Comparison of ENCODE assay signal across 8 cellular contexts in the genomic region with DNA sequence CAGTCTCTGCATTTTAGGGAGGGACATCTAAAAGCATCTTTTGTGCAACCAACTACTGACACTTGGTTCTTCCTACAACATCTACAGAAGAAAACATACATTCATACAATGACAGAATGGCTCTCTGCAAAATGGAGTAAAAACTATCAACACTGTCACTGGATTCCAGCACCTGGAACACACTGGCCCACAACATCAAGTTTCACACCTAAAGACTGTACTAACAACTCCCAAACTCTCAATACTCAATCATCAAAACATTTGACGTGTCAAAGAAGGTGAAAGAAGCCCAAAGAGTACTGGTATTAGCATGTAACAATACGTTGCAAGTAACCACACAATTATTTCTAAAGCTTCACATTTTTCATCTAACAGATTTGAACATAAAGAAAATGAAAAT. TPM values are rescaled to one million over a fixed set of nuclear protein-coding genes. Genes with fewer than 3 reads are reported as not detected.
DNase-seq lines count a peak whose midpoint lies in the region; ATAC-seq and TF ChIP-seq lines count a peak whose summit lies in the region.

No MANE protein-coding gene starts in this region.

- H3K4me1 ChIP-seq in IMR-90 (ENCODE audit: control insufficient read depth, insufficient read depth, low read length), result peaks cover 4% of the 10 kb centered on the region
- peaks cover 53 to 54% of the 10 kb centered on the region in 2 donors for H3K4me1 ChIP-seq in naive thymus-derived CD4-positive, alpha-beta T cell (ENCODE audit: control insufficient read depth in 2 of 2, insufficient read depth in 2 of 2, low read length in 2 of 2)

- H3K56ac ChIP-seq in IMR-90 (ENCODE audit: extremely low read depth, insufficient read depth, low read length), result no peak overlapping the region

- no peaks in the 10 kb centered on the region for H3K36me3 ChIP-seq in IMR-90 (ENCODE audit: control insufficient read depth, insufficient read depth, low read length)
- peaks cover 0 to 6% (median 0%) of the 10 kb centered on the region in 3 experiments for H3K36me3 ChIP-seq in naive thymus-derived CD4-positive, alpha-beta T cell (ENCODE audit: control insufficient read depth in 2 of 3, insufficient read depth in 3 of 3, low read length in 3 of 3)

- no peaks in the 10 kb centered on the region for H3K27me3 Mint-ChIP-seq in MCF 10A (ENCODE audit: insufficient read depth, unreplicated experiment)
- no peaks in the 10 kb centered on the region for H3K27me3 Mint-ChIP-seq in naive thymus-derived CD4-positive, alpha-beta T cell

- peaks cover 3% of the 10 kb centered on the region; the same call in 1 of the 2 replicates for H3K9me1 ChIP-seq in IMR-90 (ENCODE audit: insufficient read depth, low read length)

- H3K9me3 Mint-ChIP-seq in MCF 10A (ENCODE audit: unreplicated experiment), result no peaks in the 10 kb centered on the region
- H3K9me3 Mint-ChIP-seq in naive thymus-derived CD4-positive, alpha-beta T cell, result no peaks in the 10 kb centered on the region

- no peak for TF ChIP-seq CTCF in AG10803 (conservative IDR thresholded peaks at IDR 0.05; ENCODE audit: low read length)
- no peak for TF ChIP-seq CTCF in IMR-90 (conservative IDR thresholded peaks at IDR 0.05; ENCODE audit: low read depth, low read length)
- TF ChIP-seq CTCF in MCF 10A (IDR thresholded peaks at IDR 0.05; ENCODE audit: unreplicated experiment), result no peak
- TF ChIP-seq CTCF in RWPE1 (conservative IDR thresholded peaks at IDR 0.05; ENCODE audit: low read depth), result no peak

- H2BK5ac ChIP-seq in IMR-90 (ENCODE audit: low read depth, low read length, poor library complexity, severe bottlenecking), result no peak overlapping the region

- CTCF ChIA-PET in IMR-90 (lab: Yijun Ruan, JAX), result no interaction called here
- CTCF ChIA-PET in MCF 10A (lab: Yijun Ruan, JAX), result interaction anchor here (0.7 to 0.8 kb wide), 2 partner anchors 192 to 280 kb away, joined by 3 read pairs; no protein-coding TSS in a partner anchor
- CTCF ChIA-PET in naive thymus-derived CD4-positive, alpha-beta T cell (lab: Charles Lee), result interaction anchor here (0.6 kb wide), 1 partner anchor 56 kb away, joined by 3 read pairs; no protein-coding TSS in a partner anchor
- CTCF ChIA-PET in RWPE1 (lab: Yijun Ruan, JAX), result interaction anchor here (0.5 to 1.4 kb wide), 4 partner anchors 30 to 942 kb away, joined by 3 to 7 read pairs (median 4); no protein-coding TSS in a partner anchor

- no peak overlapping the region for H2BK15ac ChIP-seq in IMR-90 (ENCODE audit: low read depth, low read length)

- H4K91ac ChIP-seq in IMR-90 (ENCODE audit: insufficient read depth, low read depth, low read length), result no peak overlapping the region

- H2BK20ac ChIP-seq in IMR-90 (ENCODE audit: low read depth, low read length), result no peak overlapping the region

- no peak overlapping the region for H4K8ac ChIP-seq in IMR-90 (ENCODE audit: low read depth in 2 of 2, low read length in 2 of 2)

- H3K4me3 ChIP-seq in AG10803 (ENCODE audit: low read length) (peak overlapping the region; percentile 97), IMR-90 (ENCODE audit: insufficient read depth, low read depth, low read length) (peak overlapping the region; percentile 35)
- H3K4me3 ChIP-seq in naive thymus-derived CD4-positive, alpha-beta T cell (ENCODE audit: low read length), result peak overlapping the region; percentile 88

- peak overlapping the region; percentile 17; the same call in 1 of the 2 replicates for H3K14ac ChIP-seq in IMR-90 (replicated peaks; ENCODE audit: low read depth, low read length)

- H3K79me1 ChIP-seq in IMR-90 (ENCODE audit: low read depth in 1 of 2, low read length in 2 of 2), result peaks cover 0 to 30% of the 10 kb centered on the region in 2 experiments; a peak in 3 of 4 replicates

- H2AK5ac ChIP-seq in IMR-90 (ENCODE audit: low read depth, low read length), result no peak overlapping the region

- POLR2A ChIA-PET in IMR-90 (lab: Charles Lee; ENCODE audit: unreplicated experiment) (no interaction called here), MCF 10A (lab: Yijun Ruan, JAX) (interaction anchor here (0.7 to 7.8 kb wide), 22 partner anchors 8 to 358 kb away, joined by 3 to 124 read pairs (median 10); partner anchors contain the start of genes CEP250, NFS1, PHF20 and RBM39), RWPE1 (lab: Yijun Ruan, JAX; ENCODE audit: low non-redundant PET) (no interaction called here)
- POLR2A ChIA-PET in naive thymus-derived CD4-positive, alpha-beta T cell (lab: Charles Lee), result interaction anchor here (0.7 to 3.5 kb wide), 6 partner anchors 13 to 80 kb away, joined by 3 to 72 read pairs (median 8); partner anchors contain the start of genes RBM39 and SPAG4

- no peak overlapping the region for H2BK120ac ChIP-seq in IMR-90 (ENCODE audit: low read depth, low read length)

- peak overlapping the region; percentile 98 for H3K27ac Mint-ChIP-seq in MCF 10A (ENCODE audit: low read depth, unreplicated experiment)
- H3K27ac Mint-ChIP-seq in naive thymus-derived CD4-positive, alpha-beta T cell, result peak overlapping the region; percentile 85 to 100 (median 99)

- peak overlapping the region; percentile 98 for H3K4me2 ChIP-seq in IMR-90 (ENCODE audit: low read depth, low read length)

- no peak for ATAC-seq in IMR-90 (ENCODE audit: low read depth)
- no peak for ATAC-seq in naive thymus-derived CD4-positive, alpha-beta T cell

- no peak overlapping the region for H2AK9ac ChIP-seq in IMR-90 (replicated peaks; ENCODE audit: low read depth, low read length, poor library complexity)

- H3K4ac ChIP-seq in IMR-90 (ENCODE audit: low read depth, low read length), result no peak overlapping the region

- H3K27ac ChIP-seq in IMR-90 (ENCODE audit: insufficient read depth, low read length), result no peak overlapping the region
- peak overlapping the region; percentile 100 for H3K27ac ChIP-seq in naive thymus-derived CD4-positive, alpha-beta T cell (ENCODE audit: low read depth, low read length)
- no peak overlapping the region for H3K27ac ChIP-seq in RWPE1

- dilution Hi-C loops in IMR-90 (cut with HindIII; ENCODE audit: low sequenced_read_pairs, unreplicated experiment), result no loop called here

- in situ Hi-C loops in IMR-90 (cut with MboI; ENCODE audit: low sequenced_read_pairs), result no loop called here

- whole genome bisulfite sequencing in IMR-90 (ENCODE audit: extremely low coverage in 2 of 2, insufficient read length in 1 of 2), 2 experiments, result no CpG with 5 or more reads among the region's 2 CpGs

- peak overlapping the region; percentile 94 for H3K4me3 Mint-ChIP-seq in MCF 10A (ENCODE audit: unreplicated experiment)
- peak overlapping the region; percentile 89 to 98 (median 96) for H3K4me3 Mint-ChIP-seq in naive thymus-derived CD4-positive, alpha-beta T cell

- BruUV-seq in IMR-90 (replicated peaks; lab: Mats Ljungman, UMichigan), result no TSS peak
- BruUV-seq in MCF 10A (replicated peaks; lab: Mats Ljungman, UMichigan), result no TSS peak

- H3K9ac ChIP-seq in IMR-90 (ENCODE audit: low read depth, low read length), result peak overlapping the region; percentile 96; the same call in 1 of the 2 replicates

- no peak overlapping the region for H3K18ac ChIP-seq in IMR-90 (ENCODE audit: low read depth, low read length)

- peaks cover 13% of the 10 kb centered on the region for H3K36me3 Mint-ChIP-seq in MCF 10A (ENCODE audit: insufficient read depth, unreplicated experiment)
- peaks cover 0 to 18% (median 3%) of the 10 kb centered on the region in 5 donors for H3K36me3 Mint-ChIP-seq in naive thymus-derived CD4-positive, alpha-beta T cell

- no peak overlapping the region for H2AFZ ChIP-seq in IMR-90 (replicated peaks; ENCODE audit: low read length, poor library complexity)

- no peaks in the 10 kb centered on the region for H3K27me3 ChIP-seq in IMR-90 (ENCODE audit: control insufficient read depth, insufficient read depth, low read length)
- no peaks in the 10 kb centered on the region for H3K27me3 ChIP-seq in naive thymus-derived CD4-positive, alpha-beta T cell (ENCODE audit: control insufficient read depth in 2 of 2, insufficient read depth in 2 of 2, low read length in 2 of 2)

- peaks cover 69% of the 10 kb centered on the region for H4K20me1 ChIP-seq in IMR-90 (ENCODE audit: insufficient read depth, low read length)

- TF ChIP-seq RAD21 in IMR-90 (IDR thresholded peaks at IDR 0.05; ENCODE audit: low read length), result no peak

- H3K23ac ChIP-seq in IMR-90 (ENCODE audit: low read depth, low read length), result peak overlapping the region; percentile 90

- intact Hi-C loops in IMR-90 (cut with micrococcal nuclease), result loop anchor here (5.0 to 10.0 kb wide), 2 partner anchors 98 to 150 kb away; no protein-coding TSS in a partner anchor
- intact Hi-C loops in MCF 10A (cut with micrococcal nuclease), result loop anchor here (5.0 to 10.0 kb wide), 2 partner anchors 45 to 98 kb away; partner anchors contain the start of gene SPAG4
- intact Hi-C loops in naive thymus-derived CD4-positive, alpha-beta T cell (cut with micrococcal nuclease), result loop anchor here (2.0 to 5.0 kb wide), 5 partner anchors 14 to 385 kb away; partner anchors contain the start of genes CEP250 (in 1 of the 2), ERGIC3 (in 1 of the 2), MMP24OS (in 1 of the 2) and SCAND1 (in 1 of the 2)

- no peak for TF ChIP-seq POLR2A in IMR-90 (IDR thresholded peaks at IDR 0.05; ENCODE audit: low read depth, low read length)

- no peak for DNase-seq in AG10803 (ENCODE audit: low read depth)
- no peak for DNase-seq in IMR-90
- DNase-seq in MCF 10A (ENCODE audit: unreplicated experiment), result no peak
- DNase-seq in naive thymus-derived CD4-positive, alpha-beta T cell, result no peak
- DNase-seq in pons (ENCODE audit: low spot score), result no peak
- DNase-seq in RWPE1 (ENCODE audit: low spot score), result no peak
- DNase-seq in hepatic stellate cell (ENCODE audit: low spot score), result no peak
- no peak for DNase-seq in NCI-H748 treated with DMSO at 0.1 percent for 48 hours (lab: John Stamatoyannopoulos, UW)

- H3K9me3 ChIP-seq in IMR-90 (ENCODE audit: control insufficient read depth, insufficient read depth, low read length), result no peaks in the 10 kb centered on the region
- no peaks in the 10 kb centered on the region for H3K9me3 ChIP-seq in naive thymus-derived CD4-positive, alpha-beta T cell (ENCODE audit: control insufficient read depth in 2 of 3, low read length in 3 of 3)

- no peak overlapping the region for H4K5ac ChIP-seq in IMR-90 (ENCODE audit: low read depth, low read length)

- H3K4me1 Mint-ChIP-seq in MCF 10A (ENCODE audit: insufficient read depth, unreplicated experiment), result peaks cover 20% of the 10 kb centered on the region
- H3K4me1 Mint-ChIP-seq in naive thymus-derived CD4-positive, alpha-beta T cell, result peaks cover 42 to 70% (median 65%) of the 10 kb centered on the region in 7 donors

RNA-seq across cellular contexts. Expression of gene CPNE1, which starts 2.2 kb away (rescaled TPM):
- total RNA-seq in IMR-90 (2012; rRNA removed), result 141 and 163 TPM in 2 replicates
- polyA plus RNA-seq in IMR-90 (2012; rRNA removed), result 165 and 189 TPM in 2 replicates
- 158 and 268 TPM in 2 replicates for polyA plus RNA-seq in IMR-90 (2012; cell fraction: cytosol; rRNA removed)
- 564 and 652 TPM in 2 replicates for polyA plus RNA-seq in IMR-90 (2012; cell fraction: nucleus; rRNA removed; ENCODE audit: low replicate concordance)
- 161 and 194 TPM in 2 replicates for total RNA-seq in MCF 10A (2022)
- 100 to 1,000 TPM; 250 to 378 (median 305) TPM for total RNA-seq in naive thymus-derived CD4-positive, alpha-beta T cell
- polyA plus RNA-seq in naive thymus-derived CD4-positive, alpha-beta T cell, result 100 to 1,000 TPM; 277 to 360 TPM

RNA-seq across cellular contexts. Expression of gene RBM12, which starts 2.2 kb away (rescaled TPM):
- total RNA-seq in IMR-90 (2012; rRNA removed), result 65.8 and 69.4 TPM in 2 replicates
- polyA plus RNA-seq in IMR-90 (2012; rRNA removed), result 44.7 and 51.2 TPM in 2 replicates
- polyA plus RNA-seq in IMR-90 (2012; cell fraction: cytosol; rRNA removed), result 10.9 and 21.0 TPM in 2 replicates
- polyA plus RNA-seq in IMR-90 (2012; cell fraction: nucleus; rRNA removed; ENCODE audit: low replicate concordance), result 47.0 and 117 TPM in 2 replicates
- total RNA-seq in MCF 10A (2022), result 60.1 and 64.3 TPM in 2 replicates
- total RNA-seq in naive thymus-derived CD4-positive, alpha-beta T cell, result 100 to 1,000 TPM in 4 of 5 experiments, 10 to 100 TPM in 1; 98.2 to 122 (median 114) TPM
- polyA plus RNA-seq in naive thymus-derived CD4-positive, alpha-beta T cell, result 10 to 100 TPM; 48.9 to 50.8 TPM

RNA-seq across cellular contexts. Expression of gene NFS1, which starts 36.6 kb away (rescaled TPM):
- 11.4 and 16.5 TPM in 2 replicates for total RNA-seq in IMR-90 (2012; rRNA removed)
- polyA plus RNA-seq in IMR-90 (2012; rRNA removed), result 31.4 and 35.6 TPM in 2 replicates
- polyA plus RNA-seq in IMR-90 (2012; cell fraction: cytosol; rRNA removed), result 29.4 and 47.8 TPM in 2 replicates
- polyA plus RNA-seq in IMR-90 (2012; cell fraction: nucleus; rRNA removed; ENCODE audit: low replicate concordance), result 35.0 and 47.5 TPM in 2 replicates
- 27.6 and 28.6 TPM in 2 replicates for total RNA-seq in MCF 10A (2022)
- 10 to 100 TPM; 18.2 to 41.1 (median 35.0) TPM for total RNA-seq in naive thymus-derived CD4-positive, alpha-beta T cell
- 10 to 100 TPM in 1 of 2 donors, 1 to 10 TPM in 1; 9.7 to 27.7 TPM for polyA plus RNA-seq in naive thymus-derived CD4-positive, alpha-beta T cell

RNA-seq across cellular contexts. Expression of gene ROMO1, which starts 36.7 kb away (rescaled TPM):
- total RNA-seq in IMR-90 (2012; rRNA removed) (223 and 397 TPM in 2 replicates), MCF 10A (2022) (173 and 192 TPM in 2 replicates)
- 555 and 601 TPM in 2 replicates for polyA plus RNA-seq in IMR-90 (2012; rRNA removed)
- polyA plus RNA-seq in IMR-90 (2012; cell fraction: cytosol; rRNA removed), result 1,487 and 2,019 TPM in 2 replicates
- polyA plus RNA-seq in IMR-90 (2012; cell fraction: nucleus; rRNA removed; ENCODE audit: low replicate concordance), result 350 and 360 TPM in 2 replicates
- total RNA-seq in naive thymus-derived CD4-positive, alpha-beta T cell, result 10 to 100 TPM; 33.2 to 85.5 (median 38.5) TPM
- 100 to 1,000 TPM; 269 to 293 TPM for polyA plus RNA-seq in naive thymus-derived CD4-positive, alpha-beta T cell

RNA-seq across cellular contexts. Expression of gene SPAG4, which starts 46.9 kb away (rescaled TPM):
- 1.8 and 1.9 TPM in 2 replicates for total RNA-seq in IMR-90 (2012; rRNA removed)
- 5.5 and 5.8 TPM in 2 replicates for polyA plus RNA-seq in IMR-90 (2012; rRNA removed)
- polyA plus RNA-seq in IMR-90 (2012; cell fraction: cytosol; rRNA removed), result 4.8 and 7.3 TPM in 2 replicates
- polyA plus RNA-seq in IMR-90 (2012; cell fraction: nucleus; rRNA removed; ENCODE audit: low replicate concordance), result 17.5 and 19.5 TPM in 2 replicates
- total RNA-seq in MCF 10A (2022), result 0.96 and 1.6 TPM in 2 replicates
- 10 to 100 TPM in 2 of 5 experiments, 1 to 10 TPM in 2, under 1 TPM in 1; 0.35 to 25.0 (median 2.7) TPM for total RNA-seq in naive thymus-derived CD4-positive, alpha-beta T cell
- polyA plus RNA-seq in naive thymus-derived CD4-positive, alpha-beta T cell, result not detected

Comparison
In these comparisons a context has a peak if more than half of its experiments do, and no peak if none do; other contexts are left out.
1. H3K4me3 ChIP-seq: peak in every context shown above with its lines; median percentile 97 in AG10803; 88 in naive thymus-derived CD4-positive, alpha-beta T cell; 35 in IMR-90.
2. POLR2A ChIA-PET loops: an anchor here in MCF 10A (0.7 to 7.8 kb wide) and naive thymus-derived CD4-positive, alpha-beta T cell (0.7 to 3.5 kb wide); none called in IMR-90 and RWPE1.